ENCODE assay signal across 14 cellular contexts in genomic region chr21:15809818-15810217, GRCh38.
DNase-seq lines count a peak whose midpoint lies in the region; TF ChIP-seq lines count a peak whose summit lies in the region.
"Had no signal": no experiment of that assay in that cellular context is flagged by ENCODE, and none has a peak within 500 bp of the region (broad histone marks: within the 10 kb centered on the region; RNA-seq: fewer than 3 reads in every experiment).

No MANE protein-coding gene starts in this region.

- no peaks in the 10 kb centered on the region for H3K9me2 ChIP-seq in MM.1S (replicated peaks; ENCODE audit: insufficient read depth, low read length)

- H3K9me3 ChIP-seq in MM.1S (replicated peaks; ENCODE audit: insufficient read depth, low read length), result no peaks in the 10 kb centered on the region

- no peaks in the 10 kb centered on the region for H3F3A ChIP-seq in MM.1S (ENCODE audit: insufficient read depth, low read length)

- H3K27me3 Mint-ChIP-seq in activated naive CD4-positive, alpha-beta T cell treated with anti-CD3 and anti-CD28 coated beads for 36 hours (ENCODE audit: low read depth), result no peaks in the 10 kb centered on the region
- H3K27me3 Mint-ChIP-seq in activated naive CD4-positive, alpha-beta T cell treated with anti-CD3 and anti-CD28 coated beads, Interleukin-2, amount 10 ng/mL, durations not matched to agents 7 days and 5 days, result no peaks in the 10 kb centered on the region
- H3K27me3 Mint-ChIP-seq: activated naive CD8-positive, alpha-beta T cell; B cell; dendritic cell treated with granulocyte-macrophage colony-stimulating factor and Interleukin-4, amounts not matched to agents 40 ng/mL and 50 ng/mL, for 4 days had no signal

- H3K36me3 Mint-ChIP-seq in activated naive CD4-positive, alpha-beta T cell treated with anti-CD3 and anti-CD28 coated beads for 36 hours (ENCODE audit: low read depth), result peaks cover 58% of the 10 kb centered on the region
- H3K36me3 Mint-ChIP-seq in activated naive CD4-positive, alpha-beta T cell treated with anti-CD3 and anti-CD28 coated beads, Interleukin-2, amount 10 ng/mL, durations not matched to agents 7 days and 5 days, result peaks cover 58% of the 10 kb centered on the region

- 0 out of 2 replicates have a peak, but pooled peaks cover 3% of the 10 kb centered on the region for H3K36me3 ChIP-seq in MM.1S (replicated peaks; ENCODE audit: insufficient read depth, low read length)

- H3K27ac ChIP-seq in MM.1S (ENCODE audit: low read length), result no peak overlapping the region

- H3K27ac Mint-ChIP-seq in activated naive CD4-positive, alpha-beta T cell treated with anti-CD3 and anti-CD28 coated beads for 36 hours, result no peak overlapping the region
- no peak overlapping the region for H3K27ac Mint-ChIP-seq in activated naive CD4-positive, alpha-beta T cell treated with anti-CD3 and anti-CD28 coated beads, Interleukin-2, amount 10 ng/mL, durations not matched to agents 7 days and 5 days
- H3K27ac Mint-ChIP-seq: activated naive CD8-positive, alpha-beta T cell; B cell; dendritic cell treated with granulocyte-macrophage colony-stimulating factor and Interleukin-4, amounts not matched to agents 40 ng/mL and 50 ng/mL, for 4 days had no signal

- peaks cover 19% of the 10 kb centered on the region for H3K9me3 Mint-ChIP-seq in activated naive CD4-positive, alpha-beta T cell treated with anti-CD3 and anti-CD28 coated beads for 36 hours
- peaks cover 17% of the 10 kb centered on the region for H3K9me3 Mint-ChIP-seq in activated naive CD4-positive, alpha-beta T cell treated with anti-CD3 and anti-CD28 coated beads, Interleukin-2, amount 10 ng/mL, durations not matched to agents 7 days and 5 days

- CTCF ChIA-PET in activated naive CD4-positive, alpha-beta T cell treated with anti-CD3 and anti-CD28 coated beads for 36 hours (lab: Charles Lee), result no interaction called here
- CTCF ChIA-PET in activated naive CD4-positive, alpha-beta T cell treated with anti-CD3 and anti-CD28 coated beads, Interleukin-2, amount 10 ng/mL, durations not matched to agents 7 days and 5 days (lab: Charles Lee), result no interaction called here

- no peak overlapping the region for H3K4me2 ChIP-seq in MM.1S (ENCODE audit: low read depth, low read length)

- no peak overlapping the region for H2AFZ ChIP-seq in MM.1S (ENCODE audit: low read length)

- intact Hi-C loops in activated naive CD4-positive, alpha-beta T cell treated with anti-CD3 and anti-CD28 coated beads for 36 hours (cut with micrococcal nuclease), result no loop called here

- no peak overlapping the region for H3K9ac ChIP-seq in MM.1S (ENCODE audit: low read length)

- TF ChIP-seq CTCF in epithelial cell of esophagus (IDR thresholded peaks at IDR 0.05; ENCODE audit: insufficient read depth, low read depth, low read length, missing control alignments), result no peak
- no peak for TF ChIP-seq CTCF in MM.1S (IDR thresholded peaks at IDR 0.05; ENCODE audit: low read length)

- peak; percentile 23 for DNase-seq in activated naive CD4-positive, alpha-beta T cell treated with anti-CD3 and anti-CD28 coated beads for 36 hours
- no peak for DNase-seq in activated naive CD4-positive, alpha-beta T cell treated with anti-CD3 and anti-CD28 coated beads, Interleukin-2, amount 10 ng/mL, durations not matched to agents 7 days and 5 days
- DNase-seq in NCI-H460 (ENCODE audit: extremely low read depth, low read depth) (peak; percentile 38), epithelial cell of esophagus (ENCODE audit: low read depth) (peak; percentile 71), smooth muscle cell of the brain vasculature (ENCODE audit: low read depth, low spot score) (peak; percentile 9), HPDE6-E6E7 (ENCODE audit: extremely low spot score) (no peak), MM.1S (no peak)
- no peak for DNase-seq in activated effector memory CD4-positive, alpha-beta T cell treated with anti-CD3 and anti-CD28 coated beads, Interleukin-2, amount 50 U/mL, for 16 hours
- DNase-seq: activated CD4-positive, alpha-beta T cell treated with anti-CD3 and anti-CD28 coated beads, Interleukin-2, amount 50 U/mL, for 48 hours; kidney glomerular epithelial cell; T-helper 1 cell had no signal

- no peak overlapping the region for H3K4me3 ChIP-seq in epithelial cell of esophagus (ENCODE audit: low read length)
- H3K4me3 ChIP-seq in MM.1S (ENCODE audit: low read length), result no peak overlapping the region

- peaks cover 9% of the 10 kb centered on the region for H3K4me1 Mint-ChIP-seq in activated naive CD4-positive, alpha-beta T cell treated with anti-CD3 and anti-CD28 coated beads for 36 hours (ENCODE audit: low read depth)
- H3K4me1 Mint-ChIP-seq in activated naive CD4-positive, alpha-beta T cell treated with anti-CD3 and anti-CD28 coated beads, Interleukin-2, amount 10 ng/mL, durations not matched to agents 7 days and 5 days, result no peaks in the 10 kb centered on the region
- H3K4me1 Mint-ChIP-seq: B cell had no signal

- no peaks in the 10 kb centered on the region for H3K4me1 ChIP-seq in MM.1S (ENCODE audit: low read length)

- H3K79me2 ChIP-seq in MM.1S (ENCODE audit: low read length), result no peaks in the 10 kb centered on the region

- no peaks in the 10 kb centered on the region for H3K27me3 ChIP-seq in MM.1S (replicated peaks; ENCODE audit: insufficient read depth, low read length)

- no peaks in the 10 kb centered on the region for H4K20me1 ChIP-seq in MM.1S (ENCODE audit: insufficient read depth, low read length)

- no peak overlapping the region for H3K4me3 Mint-ChIP-seq in activated naive CD4-positive, alpha-beta T cell treated with anti-CD3 and anti-CD28 coated beads for 36 hours
- no peak overlapping the region for H3K4me3 Mint-ChIP-seq in activated naive CD4-positive, alpha-beta T cell treated with anti-CD3 and anti-CD28 coated beads, Interleukin-2, amount 10 ng/mL, durations not matched to agents 7 days and 5 days
- H3K4me3 Mint-ChIP-seq: activated naive CD8-positive, alpha-beta T cell; B cell; dendritic cell treated with granulocyte-macrophage colony-stimulating factor and Interleukin-4, amounts not matched to agents 40 ng/mL and 50 ng/mL, for 4 days had no signal

Comparison
In these comparisons a context has a peak if more than half of its experiments do, and no peak if none do; other contexts are left out.
1. DNase-seq: peak in activated naive CD4-positive, alpha-beta T cell treated with anti-CD3 and anti-CD28 coated beads for 36 hours (single experiment), NCI-H460 (single experiment), epithelial cell of esophagus (single experiment) and smooth muscle cell of the brain vasculature (single experiment); none in activated naive CD4-positive, alpha-beta T cell treated with anti-CD3 and anti-CD28 coated beads, Interleukin-2, amount 10 ng/mL, durations not matched to agents 7 days and 5 days (single experiment), activated effector memory CD4-positive, alpha-beta T cell treated with anti-CD3 and anti-CD28 coated beads, Interleukin-2, amount 50 U/mL, for 16 hours (single experiment), HPDE6-E6E7 (single experiment) and MM.1S (single experiment).